Comparison of ENCODE assay signal across 1 cellular context in the genomic region with DNA sequence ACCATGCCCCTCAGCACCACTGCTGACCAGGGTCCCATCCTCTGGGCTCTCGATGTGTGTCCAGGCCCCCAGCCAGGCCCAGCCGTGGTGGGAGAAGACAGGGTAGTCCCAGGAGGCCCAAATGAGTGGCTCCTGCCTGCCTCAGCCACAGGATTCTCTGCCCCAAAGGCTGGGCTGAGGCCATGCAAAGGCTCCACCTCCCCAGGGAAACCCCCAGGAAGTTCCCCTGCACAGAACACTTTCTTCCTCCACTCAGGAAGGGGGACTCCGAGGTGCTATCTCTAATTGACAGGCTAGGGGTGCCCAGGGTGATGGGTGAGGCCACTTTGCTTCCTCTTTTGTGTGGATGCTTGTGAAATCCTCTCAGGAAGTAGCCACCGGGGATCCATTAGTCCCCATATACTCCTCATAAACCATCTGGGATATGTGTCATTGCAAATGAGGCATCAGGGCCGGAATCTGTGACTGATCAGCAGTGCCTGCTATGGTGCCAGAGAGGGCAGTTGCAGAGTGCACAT.
TF ChIP-seq lines count a peak whose summit lies in the region.

No MANE protein-coding gene starts in this region.

TF ChIP-seq in GM12878, 131 proteins besides CTCF, POLR2A, EP300 and RAD21 (continues in another document):
- TF ChIP-seq, protein P1, sequence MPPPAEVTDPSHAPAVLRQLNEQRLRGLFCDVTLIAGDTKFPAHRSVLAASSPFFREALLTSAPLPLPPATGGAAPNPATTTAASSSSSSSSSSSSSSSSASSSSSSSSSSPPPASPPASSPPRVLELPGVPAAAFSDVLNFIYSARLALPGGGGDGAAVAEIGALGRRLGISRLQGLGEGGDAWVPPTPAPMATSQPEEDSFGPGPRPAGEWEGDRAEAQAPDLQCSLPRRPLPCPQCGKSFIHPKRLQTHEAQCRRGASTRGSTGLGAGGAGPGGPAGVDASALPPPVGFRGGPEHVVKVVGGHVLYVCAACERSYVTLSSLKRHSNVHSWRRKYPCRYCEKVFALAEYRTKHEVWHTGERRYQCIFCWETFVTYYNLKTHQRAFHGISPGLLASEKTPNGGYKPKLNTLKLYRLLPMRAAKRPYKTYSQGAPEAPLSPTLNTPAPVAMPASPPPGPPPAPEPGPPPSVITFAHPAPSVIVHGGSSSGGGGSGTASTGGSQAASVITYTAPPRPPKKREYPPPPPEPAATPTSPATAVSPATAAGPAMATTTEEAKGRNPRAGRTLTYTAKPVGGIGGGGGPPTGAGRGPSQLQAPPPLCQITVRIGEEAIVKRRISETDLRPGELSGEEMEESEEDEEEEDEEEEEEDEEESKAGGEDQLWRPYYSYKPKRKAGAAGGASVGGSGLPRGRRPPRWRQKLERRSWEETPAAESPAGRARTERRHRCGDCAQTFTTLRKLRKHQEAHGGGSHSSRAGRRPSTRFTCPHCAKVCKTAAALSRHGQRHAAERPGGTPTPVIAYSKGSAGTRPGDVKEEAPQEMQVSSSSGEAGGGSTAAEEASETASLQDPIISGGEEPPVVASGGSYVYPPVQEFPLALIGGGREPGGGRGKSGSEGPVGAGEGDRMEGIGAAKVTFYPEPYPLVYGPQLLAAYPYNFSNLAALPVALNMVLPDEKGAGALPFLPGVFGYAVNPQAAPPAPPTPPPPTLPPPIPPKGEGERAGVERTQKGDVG (CRISPR knock-in tag; IDR thresholded peaks at IDR 0.05) = no peak
- TF ChIP-seq LARP7 (IDR thresholded peaks at IDR 0.05) (no peak), PML (IDR thresholded peaks at IDR 0.05; ENCODE audit: low read length) (no peak), SMAD5 (IDR thresholded peaks at IDR 0.05; ENCODE audit: low read depth) (no peak), RELA (IDR thresholded peaks at IDR 0.05; ENCODE audit: borderline replicate concordance, partially characterized antibody) (peak; percentile 92), ZNF384 (IDR thresholded peaks at IDR 0.05; ENCODE audit: borderline replicate concordance, low read depth, low read length) (no peak), MEF2B (IDR thresholded peaks at IDR 0.05; ENCODE audit: partially characterized antibody, poor library complexity, severe bottlenecking) (peak; percentile 67), NR2C2 (IDR thresholded peaks at IDR 0.05; ENCODE audit: borderline replicate concordance, control insufficient read depth, insufficient read length, low read depth) (no peak), BACH1 (IDR thresholded peaks at IDR 0.05; ENCODE audit: borderline replicate concordance) (no peak), ATF7 (IDR thresholded peaks at IDR 0.05; ENCODE audit: low read depth) (0 out of 2 replicates have a peak, but pooled peaks have one; percentile 28), DPF2 (IDR thresholded peaks at IDR 0.05) (0 out of 2 replicates have a peak, but pooled peaks have one; percentile 54), KDM1A (IDR thresholded peaks at IDR 0.05; ENCODE audit: borderline replicate concordance) (no peak), NBN (IDR thresholded peaks at IDR 0.05) (0 out of 2 replicates have a peak, but pooled peaks have one; percentile 19), EZH2 (IDR thresholded peaks at IDR 0.05; ENCODE audit: borderline replicate concordance, control insufficient read depth, low read depth, low read length) (no peak), MTA3 (IDR thresholded peaks at IDR 0.05; ENCODE audit: borderline replicate concordance, low read length) (no peak), JUNB (IDR thresholded peaks at IDR 0.05) (no peak; the same call in 1 of the 2 replicates), KAT2A (conservative IDR thresholded peaks at IDR 0.05; ENCODE audit: control insufficient read depth, low read depth, low read length) (no peak), POU2F2 (IDR thresholded peaks at IDR 0.05; ENCODE audit: borderline replicate concordance, low read depth, low read length) (peak; percentile 24; the same call in 1 of the 3 replicates), ZNF622 (IDR thresholded peaks at IDR 0.05) (no peak), SUZ12 (IDR thresholded peaks at IDR 0.05; ENCODE audit: unreplicated experiment) (no peak), MTA2 (IDR thresholded peaks at IDR 0.05; ENCODE audit: low read depth) (peak; percentile 64; the same call in 1 of the 2 replicates), WRNIP1 (IDR thresholded peaks at IDR 0.05; ENCODE audit: borderline replicate concordance, low read depth, low read length) (no peak), IKZF2 (IDR thresholded peaks at IDR 0.05) (peak; percentile 82 to 88), CHD2 (IDR thresholded peaks at IDR 0.05; ENCODE audit: borderline replicate concordance, low read depth, low read length) (no peak), FOS (IDR thresholded peaks at IDR 0.05; ENCODE audit: borderline replicate concordance, extremely low read depth, insufficient read length) (no peak), RUNX3 (IDR thresholded peaks at IDR 0.05; ENCODE audit: low read length) (peak; percentile 36; the same call in 1 of the 2 replicates), SMC3 (IDR thresholded peaks at IDR 0.05; ENCODE audit: borderline replicate concordance, low read length) (no peak)
- TF ChIP-seq, protein P2, sequence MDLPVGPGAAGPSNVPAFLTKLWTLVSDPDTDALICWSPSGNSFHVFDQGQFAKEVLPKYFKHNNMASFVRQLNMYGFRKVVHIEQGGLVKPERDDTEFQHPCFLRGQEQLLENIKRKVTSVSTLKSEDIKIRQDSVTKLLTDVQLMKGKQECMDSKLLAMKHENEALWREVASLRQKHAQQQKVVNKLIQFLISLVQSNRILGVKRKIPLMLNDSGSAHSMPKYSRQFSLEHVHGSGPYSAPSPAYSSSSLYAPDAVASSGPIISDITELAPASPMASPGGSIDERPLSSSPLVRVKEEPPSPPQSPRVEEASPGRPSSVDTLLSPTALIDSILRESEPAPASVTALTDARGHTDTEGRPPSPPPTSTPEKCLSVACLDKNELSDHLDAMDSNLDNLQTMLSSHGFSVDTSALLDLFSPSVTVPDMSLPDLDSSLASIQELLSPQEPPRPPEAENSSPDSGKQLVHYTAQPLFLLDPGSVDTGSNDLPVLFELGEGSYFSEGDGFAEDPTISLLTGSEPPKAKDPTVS (IDR thresholded peaks at IDR 0.05; ENCODE audit: low read depth, low read length) = no peak
- TF ChIP-seq, protein P3, sequence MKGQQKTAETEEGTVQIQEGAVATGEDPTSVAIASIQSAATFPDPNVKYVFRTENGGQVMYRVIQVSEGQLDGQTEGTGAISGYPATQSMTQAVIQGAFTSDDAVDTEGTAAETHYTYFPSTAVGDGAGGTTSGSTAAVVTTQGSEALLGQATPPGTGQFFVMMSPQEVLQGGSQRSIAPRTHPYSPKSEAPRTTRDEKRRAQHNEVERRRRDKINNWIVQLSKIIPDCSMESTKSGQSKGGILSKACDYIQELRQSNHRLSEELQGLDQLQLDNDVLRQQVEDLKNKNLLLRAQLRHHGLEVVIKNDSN (IDR thresholded peaks at IDR 0.05; ENCODE audit: borderline replicate concordance, extremely low read length, insufficient read depth, low read depth, low read length) = no peak
- TF ChIP-seq, protein P4, sequence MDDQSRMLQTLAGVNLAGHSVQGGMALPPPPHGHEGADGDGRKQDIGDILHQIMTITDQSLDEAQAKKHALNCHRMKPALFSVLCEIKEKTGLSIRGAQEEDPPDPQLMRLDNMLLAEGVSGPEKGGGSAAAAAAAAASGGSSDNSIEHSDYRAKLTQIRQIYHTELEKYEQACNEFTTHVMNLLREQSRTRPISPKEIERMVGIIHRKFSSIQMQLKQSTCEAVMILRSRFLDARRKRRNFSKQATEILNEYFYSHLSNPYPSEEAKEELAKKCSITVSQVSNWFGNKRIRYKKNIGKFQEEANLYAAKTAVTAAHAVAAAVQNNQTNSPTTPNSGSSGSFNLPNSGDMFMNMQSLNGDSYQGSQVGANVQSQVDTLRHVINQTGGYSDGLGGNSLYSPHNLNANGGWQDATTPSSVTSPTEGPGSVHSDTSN (IDR thresholded peaks at IDR 0.05; ENCODE audit: insufficient replicate concordance, low read depth, low read length) = peak; percentile 65
- TF ChIP-seq, protein P5, sequence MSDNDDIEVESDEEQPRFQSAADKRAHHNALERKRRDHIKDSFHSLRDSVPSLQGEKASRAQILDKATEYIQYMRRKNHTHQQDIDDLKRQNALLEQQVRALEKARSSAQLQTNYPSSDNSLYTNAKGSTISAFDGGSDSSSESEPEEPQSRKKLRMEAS (IDR thresholded peaks at IDR 0.05; ENCODE audit: low read depth, low read length) = no peak
- TF ChIP-seq, protein P6, sequence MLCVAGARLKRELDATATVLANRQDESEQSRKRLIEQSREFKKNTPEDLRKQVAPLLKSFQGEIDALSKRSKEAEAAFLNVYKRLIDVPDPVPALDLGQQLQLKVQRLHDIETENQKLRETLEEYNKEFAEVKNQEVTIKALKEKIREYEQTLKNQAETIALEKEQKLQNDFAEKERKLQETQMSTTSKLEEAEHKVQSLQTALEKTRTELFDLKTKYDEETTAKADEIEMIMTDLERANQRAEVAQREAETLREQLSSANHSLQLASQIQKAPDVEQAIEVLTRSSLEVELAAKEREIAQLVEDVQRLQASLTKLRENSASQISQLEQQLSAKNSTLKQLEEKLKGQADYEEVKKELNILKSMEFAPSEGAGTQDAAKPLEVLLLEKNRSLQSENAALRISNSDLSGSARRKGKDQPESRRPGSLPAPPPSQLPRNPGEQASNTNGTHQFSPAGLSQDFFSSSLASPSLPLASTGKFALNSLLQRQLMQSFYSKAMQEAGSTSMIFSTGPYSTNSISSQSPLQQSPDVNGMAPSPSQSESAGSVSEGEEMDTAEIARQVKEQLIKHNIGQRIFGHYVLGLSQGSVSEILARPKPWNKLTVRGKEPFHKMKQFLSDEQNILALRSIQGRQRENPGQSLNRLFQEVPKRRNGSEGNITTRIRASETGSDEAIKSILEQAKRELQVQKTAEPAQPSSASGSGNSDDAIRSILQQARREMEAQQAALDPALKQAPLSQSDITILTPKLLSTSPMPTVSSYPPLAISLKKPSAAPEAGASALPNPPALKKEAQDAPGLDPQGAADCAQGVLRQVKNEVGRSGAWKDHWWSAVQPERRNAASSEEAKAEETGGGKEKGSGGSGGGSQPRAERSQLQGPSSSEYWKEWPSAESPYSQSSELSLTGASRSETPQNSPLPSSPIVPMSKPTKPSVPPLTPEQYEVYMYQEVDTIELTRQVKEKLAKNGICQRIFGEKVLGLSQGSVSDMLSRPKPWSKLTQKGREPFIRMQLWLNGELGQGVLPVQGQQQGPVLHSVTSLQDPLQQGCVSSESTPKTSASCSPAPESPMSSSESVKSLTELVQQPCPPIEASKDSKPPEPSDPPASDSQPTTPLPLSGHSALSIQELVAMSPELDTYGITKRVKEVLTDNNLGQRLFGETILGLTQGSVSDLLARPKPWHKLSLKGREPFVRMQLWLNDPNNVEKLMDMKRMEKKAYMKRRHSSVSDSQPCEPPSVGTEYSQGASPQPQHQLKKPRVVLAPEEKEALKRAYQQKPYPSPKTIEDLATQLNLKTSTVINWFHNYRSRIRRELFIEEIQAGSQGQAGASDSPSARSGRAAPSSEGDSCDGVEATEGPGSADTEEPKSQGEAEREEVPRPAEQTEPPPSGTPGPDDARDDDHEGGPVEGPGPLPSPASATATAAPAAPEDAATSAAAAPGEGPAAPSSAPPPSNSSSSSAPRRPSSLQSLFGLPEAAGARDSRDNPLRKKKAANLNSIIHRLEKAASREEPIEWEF (IDR thresholded peaks at IDR 0.05; ENCODE audit: insufficient replicate concordance, low read depth, low read length) = no peak
- TF ChIP-seq, protein P7, sequence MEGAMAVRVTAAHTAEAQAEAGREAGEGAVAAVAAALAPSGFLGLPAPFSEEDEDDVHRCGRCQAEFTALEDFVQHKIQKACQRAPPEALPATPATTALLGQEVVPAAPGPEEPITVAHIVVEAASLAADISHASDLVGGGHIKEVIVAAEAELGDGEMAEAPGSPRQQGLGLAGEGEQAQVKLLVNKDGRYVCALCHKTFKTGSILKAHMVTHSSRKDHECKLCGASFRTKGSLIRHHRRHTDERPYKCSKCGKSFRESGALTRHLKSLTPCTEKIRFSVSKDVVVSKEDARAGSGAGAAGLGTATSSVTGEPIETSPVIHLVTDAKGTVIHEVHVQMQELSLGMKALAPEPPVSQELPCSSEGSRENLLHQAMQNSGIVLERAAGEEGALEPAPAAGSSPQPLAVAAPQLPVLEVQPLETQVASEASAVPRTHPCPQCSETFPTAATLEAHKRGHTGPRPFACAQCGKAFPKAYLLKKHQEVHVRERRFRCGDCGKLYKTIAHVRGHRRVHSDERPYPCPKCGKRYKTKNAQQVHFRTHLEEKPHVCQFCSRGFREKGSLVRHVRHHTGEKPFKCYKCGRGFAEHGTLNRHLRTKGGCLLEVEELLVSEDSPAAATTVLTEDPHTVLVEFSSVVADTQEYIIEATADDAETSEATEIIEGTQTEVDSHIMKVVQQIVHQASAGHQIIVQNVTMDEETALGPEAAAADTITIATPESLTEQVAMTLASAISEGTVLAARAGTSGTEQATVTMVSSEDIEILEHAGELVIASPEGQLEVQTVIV (IDR thresholded peaks at IDR 0.05; ENCODE audit: borderline replicate concordance, partially characterized antibody) = no peak
- TF ChIP-seq, protein P8, sequence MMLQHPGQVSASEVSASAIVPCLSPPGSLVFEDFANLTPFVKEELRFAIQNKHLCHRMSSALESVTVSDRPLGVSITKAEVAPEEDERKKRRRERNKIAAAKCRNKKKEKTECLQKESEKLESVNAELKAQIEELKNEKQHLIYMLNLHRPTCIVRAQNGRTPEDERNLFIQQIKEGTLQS (IDR thresholded peaks at IDR 0.05; ENCODE audit: borderline replicate concordance, extremely low read depth, low read depth, low read length) = no peak
- TF ChIP-seq, protein P9, sequence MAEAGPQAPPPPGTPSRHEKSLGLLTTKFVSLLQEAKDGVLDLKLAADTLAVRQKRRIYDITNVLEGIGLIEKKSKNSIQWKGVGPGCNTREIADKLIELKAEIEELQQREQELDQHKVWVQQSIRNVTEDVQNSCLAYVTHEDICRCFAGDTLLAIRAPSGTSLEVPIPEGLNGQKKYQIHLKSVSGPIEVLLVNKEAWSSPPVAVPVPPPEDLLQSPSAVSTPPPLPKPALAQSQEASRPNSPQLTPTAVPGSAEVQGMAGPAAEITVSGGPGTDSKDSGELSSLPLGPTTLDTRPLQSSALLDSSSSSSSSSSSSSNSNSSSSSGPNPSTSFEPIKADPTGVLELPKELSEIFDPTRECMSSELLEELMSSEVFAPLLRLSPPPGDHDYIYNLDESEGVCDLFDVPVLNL (IDR thresholded peaks at IDR 0.05; ENCODE audit: low read depth, low read length) = no peak
- TF ChIP-seq, protein P10, sequence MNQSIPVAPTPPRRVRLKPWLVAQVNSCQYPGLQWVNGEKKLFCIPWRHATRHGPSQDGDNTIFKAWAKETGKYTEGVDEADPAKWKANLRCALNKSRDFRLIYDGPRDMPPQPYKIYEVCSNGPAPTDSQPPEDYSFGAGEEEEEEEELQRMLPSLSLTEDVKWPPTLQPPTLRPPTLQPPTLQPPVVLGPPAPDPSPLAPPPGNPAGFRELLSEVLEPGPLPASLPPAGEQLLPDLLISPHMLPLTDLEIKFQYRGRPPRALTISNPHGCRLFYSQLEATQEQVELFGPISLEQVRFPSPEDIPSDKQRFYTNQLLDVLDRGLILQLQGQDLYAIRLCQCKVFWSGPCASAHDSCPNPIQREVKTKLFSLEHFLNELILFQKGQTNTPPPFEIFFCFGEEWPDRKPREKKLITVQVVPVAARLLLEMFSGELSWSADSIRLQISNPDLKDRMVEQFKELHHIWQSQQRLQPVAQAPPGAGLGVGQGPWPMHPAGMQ (IDR thresholded peaks at IDR 0.05; ENCODE audit: borderline replicate concordance) = no peak
